Comparison of ENCODE assay signal across 17 cellular contexts in the genomic region with DNA sequence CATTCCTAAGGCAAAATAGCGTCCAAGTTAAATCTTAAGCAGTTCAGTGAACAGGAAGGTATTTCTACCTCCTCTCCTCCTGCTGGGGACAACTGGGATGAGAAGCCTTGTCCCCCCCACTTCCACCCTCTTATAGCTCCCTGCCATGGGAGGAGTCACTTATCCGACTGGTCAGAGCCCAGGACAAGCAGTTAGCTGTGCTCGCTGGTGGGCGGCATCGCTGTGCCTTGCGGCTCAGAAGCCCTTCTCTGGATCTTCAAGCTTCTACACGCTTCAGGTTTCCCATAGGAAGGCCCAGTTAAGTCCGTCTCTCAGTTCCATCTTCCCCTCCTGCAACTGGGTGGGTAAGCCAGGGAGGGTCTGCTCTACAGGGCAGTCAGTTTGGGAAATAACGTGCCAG.
"Had no signal": no experiment of that assay in that cellular context is flagged by ENCODE, and none has a peak within 500 bp of the region (broad histone marks: within the 10 kb centered on the region; RNA-seq: fewer than 3 reads in every experiment).

No MANE protein-coding gene starts in this region.

- H3K9me3 Mint-ChIP-seq: activated naive CD4-positive, alpha-beta T cell treated with anti-CD3 and anti-CD28 coated beads, Interleukin-2, amount 10 ng/mL, durations not matched to agents 7 days and 5 days; immature natural killer cell; stimulated activated naive CD8-positive, alpha-beta T cell treated with anti-CD3 and anti-CD28 coated beads, Interleukin-15, Interleukin-2, amounts not matched to agents 100 ng/mL and 50 ng/mL, for 24 hours had no signal

- H3K27ac Mint-ChIP-seq: activated naive CD4-positive, alpha-beta T cell treated with anti-CD3 and anti-CD28 coated beads, Interleukin-2, amount 10 ng/mL, durations not matched to agents 7 days and 5 days; immature natural killer cell; nephron; stimulated activated naive CD8-positive, alpha-beta T cell treated with anti-CD3 and anti-CD28 coated beads, Interleukin-15, Interleukin-2, amounts not matched to agents 100 ng/mL and 50 ng/mL, for 24 hours had no signal

- H3K4me3 Mint-ChIP-seq: activated naive CD4-positive, alpha-beta T cell treated with anti-CD3 and anti-CD28 coated beads, Interleukin-2, amount 10 ng/mL, durations not matched to agents 7 days and 5 days; immature natural killer cell; nephron; stimulated activated naive CD8-positive, alpha-beta T cell treated with anti-CD3 and anti-CD28 coated beads, Interleukin-15, Interleukin-2, amounts not matched to agents 100 ng/mL and 50 ng/mL, for 24 hours had no signal

- H3K4me1 Mint-ChIP-seq: activated naive CD4-positive, alpha-beta T cell treated with anti-CD3 and anti-CD28 coated beads, Interleukin-2, amount 10 ng/mL, durations not matched to agents 7 days and 5 days; nephron had no signal

- H3K36me3 Mint-ChIP-seq: activated naive CD4-positive, alpha-beta T cell treated with anti-CD3 and anti-CD28 coated beads, Interleukin-2, amount 10 ng/mL, durations not matched to agents 7 days and 5 days; immature natural killer cell had no signal

- ATAC-seq: pancreas, psoas muscle had no signal

- DNase-seq: activated CD4-positive, alpha-beta T cell treated with anti-CD3 and anti-CD28 coated beads, Interleukin-2, amount 50 U/mL, for 4 hours; activated CD8-positive, alpha-beta memory T cell treated with anti-CD3 and anti-CD28 coated beads for 24 hours; activated naive CD4-positive, alpha-beta T cell treated with anti-CD3 and anti-CD28 coated beads, Interleukin-2, amount 10 ng/mL, durations not matched to agents 7 days and 5 days; activated T-cell treated with anti-CD3 and anti-CD28 coated beads, Interleukin-2, amount 50 U/mL, for 48 hours; amygdala; cerebellar nuclear complex; immature natural killer cell; pancreas; psoas muscle; spleen; stimulated activated CD4-positive, alpha-beta T cell treated with anti-CD3 and anti-CD28 coated beads, Interleukin-4, amount 100 ng/mL, for 1 hour; substantia nigra; T-helper 1 cell; thyroid gland; WERI-Rb-1 had no signal
